Comparison of ENCODE assay signal across 9 cellular contexts in the genomic region with DNA sequence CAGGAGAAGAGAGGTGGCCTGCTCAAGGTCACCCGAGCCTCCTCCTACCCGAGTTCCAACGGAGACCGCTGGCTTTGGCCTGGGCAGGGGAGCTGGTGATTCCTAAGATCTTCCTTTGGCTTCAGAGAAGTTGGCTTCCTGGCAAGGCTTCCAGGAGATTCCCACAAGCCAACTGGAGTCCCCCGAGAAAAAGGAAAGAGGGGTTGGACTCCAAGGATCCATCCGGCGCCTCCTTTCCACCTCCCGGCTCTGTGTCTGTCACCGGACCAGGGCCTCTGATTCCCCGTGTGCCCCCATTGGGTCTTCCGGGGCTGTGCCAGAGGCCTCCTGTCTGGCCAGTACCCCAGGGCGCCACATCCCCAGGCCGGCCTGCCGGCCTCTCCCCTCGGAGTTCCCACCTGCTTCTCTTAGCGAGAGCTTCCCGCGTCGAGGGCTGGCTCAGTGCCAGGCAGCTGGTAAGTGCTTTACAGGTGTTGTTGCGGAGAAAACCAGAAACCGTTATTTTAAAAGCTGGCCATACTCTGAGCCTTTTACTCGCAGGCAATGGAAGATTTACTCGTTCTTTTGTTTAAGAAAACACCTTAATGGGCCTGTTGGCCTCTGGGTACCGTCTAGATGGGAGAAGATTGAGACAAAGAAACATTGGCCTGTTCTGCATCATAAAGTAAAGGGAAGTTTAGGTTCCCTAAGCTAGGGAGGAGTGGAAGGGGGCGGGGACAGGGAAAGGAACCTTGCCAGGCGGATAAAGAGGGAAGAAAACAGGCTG.
DNase-seq lines count a peak whose midpoint lies in the region; ATAC-seq and TF ChIP-seq lines count a peak whose summit lies in the region.
"Had no signal": no experiment of that assay in that cellular context is flagged by ENCODE, and none has a peak within 500 bp of the region (broad histone marks: within the 10 kb centered on the region; RNA-seq: fewer than 3 reads in every experiment).

No MANE protein-coding gene starts in this region.

- no peak overlapping the region for H3K27ac Mint-ChIP-seq in CD14-positive monocyte
- H3K27ac Mint-ChIP-seq in activated B cell treated with CpG ODN at 0.5 μM for 24 hours, result no peak overlapping the region

- CTCF ChIA-PET in activated B cell treated with CpG ODN at 0.5 μM for 24 hours (lab: Charles Lee), result interaction anchor here (0.6 kb wide), 1 partner anchor 878 kb away, joined by 3 read pairs; no protein-coding TSS in a partner anchor

- H3K4me3 ChIP-seq in HUES48 (ENCODE audit: low read depth, low read length), result peak overlapping the region; percentile 49
- H3K4me3 ChIP-seq in lower lobe of right lung, result peak overlapping the region; percentile 50

- no peak overlapping the region for H3K9ac ChIP-seq in HUES48 (ENCODE audit: low read depth, low read length)

- H3K9me3 ChIP-seq in HUES48 (ENCODE audit: control insufficient read depth, insufficient read depth, low read length) (no peaks in the 10 kb centered on the region), lower lobe of right lung (no peaks in the 10 kb centered on the region)
- H3K9me3 ChIP-seq: prostate gland had no signal

- H3K9me3 Mint-ChIP-seq in CD14-positive monocyte (peaks cover 0 to 7% (median 0%) of the 10 kb centered on the region in 7 donors), activated B cell treated with CpG ODN at 0.5 μM for 24 hours (no peaks in the 10 kb centered on the region)

- H3K27me3 ChIP-seq in HUES48 (ENCODE audit: control insufficient read depth, insufficient read depth, low read length) (peaks cover 96% of the 10 kb centered on the region), lower lobe of right lung (ENCODE audit: low read depth) (peaks cover 61% of the 10 kb centered on the region)

- no peak for DNase-seq in CD14-positive monocyte (ENCODE audit: low spot score)
- no peak for DNase-seq in activated B cell treated with CpG ODN at 0.5 μM for 24 hours
- no peak for DNase-seq in lower lobe of right lung
- DNase-seq in HCEC 1CT, result no peak

- H3K27me3 Mint-ChIP-seq in CD14-positive monocyte (ENCODE audit: low read depth in 3 of 3) (peaks cover 45 to 67% (median 59%) of the 10 kb centered on the region in 3 donors), activated B cell treated with CpG ODN at 0.5 μM for 24 hours (peaks cover 53% of the 10 kb centered on the region)

- intact Hi-C loops in CD14-positive monocyte (cut with micrococcal nuclease) (no loop called here), activated B cell treated with CpG ODN at 0.5 μM for 24 hours (cut with micrococcal nuclease) (no loop called here), lower lobe of right lung (cut with DNase I) (no loop called here)

- H3K4me1 Mint-ChIP-seq in CD14-positive monocyte (peaks cover 19% of the 10 kb centered on the region), activated B cell treated with CpG ODN at 0.5 μM for 24 hours (peaks cover 11% of the 10 kb centered on the region)

- no peak overlapping the region for H3K27ac ChIP-seq in HUES48 (ENCODE audit: low read depth, low read length)
- H3K27ac ChIP-seq in lower lobe of right lung, result no peak overlapping the region

- ATAC-seq in activated B cell treated with CpG ODN at 0.5 μM for 24 hours (ENCODE audit: low read depth), result no peak
- no peak for ATAC-seq in lower lobe of right lung
- no peak for ATAC-seq in HG02610 (IDR thresholded peaks at IDR 0.05; ENCODE audit: unreplicated experiment)
- ATAC-seq in GM21717 (IDR thresholded peaks at IDR 0.05; ENCODE audit: unreplicated experiment), result no peak
- ATAC-seq in GM21367 (IDR thresholded peaks at IDR 0.05; ENCODE audit: unreplicated experiment), result no peak

- TF ChIP-seq CTCF in CD14-positive monocyte (IDR thresholded peaks at IDR 0.05), result no peak
- TF ChIP-seq CTCF in activated B cell treated with CpG ODN at 0.5 μM for 24 hours (IDR thresholded peaks at IDR 0.05), result no peak
- no peak for TF ChIP-seq CTCF in lower lobe of right lung (IDR thresholded peaks at IDR 0.05)

- POLR2A ChIA-PET in activated B cell treated with CpG ODN at 0.5 μM for 24 hours (lab: Charles Lee), result interaction anchor here (0.5 to 0.6 kb wide), 3 partner anchors 12 to 315 kb away, joined by 3 to 4 read pairs (median 3); no protein-coding TSS in a partner anchor

- H3K4me3 Mint-ChIP-seq in CD14-positive monocyte (peak overlapping the region; percentile 92 to 99), activated B cell treated with CpG ODN at 0.5 μM for 24 hours (peak overlapping the region; percentile 88)

- H3K4me1 ChIP-seq in HUES48 (ENCODE audit: control insufficient read depth, insufficient read depth, low read length) (peaks cover 17% of the 10 kb centered on the region), lower lobe of right lung (peaks cover 12% of the 10 kb centered on the region)

- H3K36me3 ChIP-seq in HUES48 (ENCODE audit: control insufficient read depth, insufficient read depth, low read length), result no peaks in the 10 kb centered on the region
- no peaks in the 10 kb centered on the region for H3K36me3 ChIP-seq in lower lobe of right lung
- H3K36me3 ChIP-seq: prostate gland had no signal

- peaks cover 0 to 5% of the 10 kb centered on the region in 2 donors for H3K36me3 Mint-ChIP-seq in CD14-positive monocyte
- H3K36me3 Mint-ChIP-seq in activated B cell treated with CpG ODN at 0.5 μM for 24 hours (ENCODE audit: low read depth), result no peaks in the 10 kb centered on the region
